Comparison of ENCODE assay signal across 19 cellular contexts in the genomic region with DNA sequence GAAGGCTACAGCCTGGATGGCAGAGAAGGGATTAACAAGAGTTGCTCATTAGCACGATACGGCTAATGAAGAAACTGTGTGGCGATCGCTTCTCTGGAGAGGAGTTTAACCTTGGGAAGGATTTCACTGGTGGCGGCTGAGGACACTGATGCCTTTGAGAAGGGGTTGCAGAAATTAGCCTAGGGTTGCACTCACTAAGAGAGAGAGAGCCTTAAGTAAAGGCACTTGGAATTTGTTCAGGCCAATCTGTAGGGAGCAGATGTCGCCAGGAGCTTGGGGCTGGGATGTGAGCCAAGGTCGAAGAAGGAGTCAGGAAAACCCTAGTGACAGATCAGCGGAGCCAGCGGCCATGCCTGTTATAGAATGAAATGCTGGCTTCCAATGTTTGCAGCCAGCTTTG. TPM values are rescaled to one million over a fixed set of nuclear protein-coding genes. Genes with fewer than 3 reads are reported as not detected.
A peak's percentile ranks its signal among the peaks of the same experiment; 100 is the strongest.
DNase-seq lines count a peak whose midpoint lies in the region; ATAC-seq, FAIRE-seq and TF ChIP-seq lines count a peak whose summit lies in the region.
"Had no signal": no experiment of that assay in that cellular context is flagged by ENCODE, and none has a peak within 500 bp of the region (broad histone marks: within the 10 kb centered on the region; RNA-seq: fewer than 3 reads in every experiment).

No MANE protein-coding gene starts in this region.

- H3K9me3 ChIP-seq in kidney (ENCODE audit: control insufficient read depth in 1 of 2, low read length in 2 of 2) = no peaks in the 10 kb centered on the region
- H3K9me3 ChIP-seq in stomach = no peaks in the 10 kb centered on the region
- H3K9me3 ChIP-seq: thoracic aorta had no signal

- peak; percentile 34 for DNase-seq in NCI-H2171 (lab: John Stamatoyannopoulos, UW)
- DNase-seq in anterior cingulate cortex (lab: John Stamatoyannopoulos, UW) = peak in 46 of 58 donors; percentile 3 to 75 (median 34)
- peak; percentile 70 for DNase-seq in kidney
- peak; percentile 30 for DNase-seq in stomach
- no peak for DNase-seq in DMS153 treated with DMSO at 0.1 percent for 48 hours (lab: John Stamatoyannopoulos, UW; ENCODE audit: unreplicated experiment)
- no peak for DNase-seq in kidney glomerular epithelial cell (lab: John Stamatoyannopoulos, UW)
- no peak for DNase-seq in HuH-7.5 (ENCODE audit: low spot score)
- DNase-seq: activated T-cell treated with anti-CD3 and anti-CD28 coated beads, Interleukin-2, amount 50 U/mL, for 24 hours; amniotic stem cell; CD8-positive, alpha-beta memory T cell; effector memory CD8-positive, alpha-beta T cell; naive B cell; NCI-H2227 treated with DMSO at 0.1 percent for 48 hours; small intestine; T-cell had no signal

- H3K4me1 ChIP-seq in kidney (ENCODE audit: control insufficient read depth in 1 of 2, insufficient read depth in 1 of 2, low read depth in 1 of 2, low read length in 2 of 2) (no peaks in the 10 kb centered on the region), stomach (peaks cover 0 to 13% (median 2%) of the 10 kb centered on the region in 4 donors)

- intact Hi-C loops in kidney (cut with DNase I) = no loop called here
- intact Hi-C loops in stomach (cut with DNase I; ENCODE audit: low total_unique reads) = no loop called here

- no peak overlapping the region for H3K9ac ChIP-seq in kidney (ENCODE audit: low read length in 2 of 2)

- no peaks in the 10 kb centered on the region for H3K27me3 ChIP-seq in stomach

- TF ChIP-seq EP300 in stomach (IDR thresholded peaks at IDR 0.05) = no peak

- no peak for TF ChIP-seq CTCF in kidney (IDR thresholded peaks at IDR 0.05; ENCODE audit: borderline replicate concordance, extremely low read depth, insufficient read depth)
- no peak for TF ChIP-seq CTCF in stomach (IDR thresholded peaks at IDR 0.05)

- TF ChIP-seq POLR2A in stomach (IDR thresholded peaks at IDR 0.05) = no peak

- WGBS in stomach, 5 donors = 49 to 62% (median 60%) methylated on average over 9 of the region's 9 CpGs

- H3K4me3 ChIP-seq in kidney (ENCODE audit: low read length in 2 of 2) (peak overlapping the region in 1 of 2 donors; percentile 44), stomach (no peak overlapping the region)
- H3K4me3 ChIP-seq: thoracic aorta had no signal

- no peaks in the 10 kb centered on the region for H3K36me3 ChIP-seq in kidney (ENCODE audit: control insufficient read depth in 1 of 2, insufficient read depth in 2 of 2, low read length in 2 of 2)
- no peaks in the 10 kb centered on the region for H3K36me3 ChIP-seq in stomach
- H3K36me3 ChIP-seq: thoracic aorta had no signal

- no peak for ATAC-seq in GM18519 (IDR thresholded peaks at IDR 0.05; ENCODE audit: low FRiP score, unreplicated experiment)
- ATAC-seq: effector memory CD8-positive, alpha-beta T cell; T-cell had no signal

- H3K27ac ChIP-seq in kidney (ENCODE audit: low read depth in 2 of 2, low read length in 2 of 2) = no peak overlapping the region
- no peak overlapping the region for H3K27ac ChIP-seq in stomach
- H3K27ac ChIP-seq: thoracic aorta had no signal

- FAIRE-seq in kidney (lab: Jason Lieb, UNC) = no peak
- FAIRE-seq: frontal cortex, keratinocyte, small intestine had no signal

RNA-seq across cellular contexts. Expression of gene API5, which starts 43.6 kb away (rescaled TPM):
- total RNA-seq in kidney = 89.0 TPM
- polyA plus RNA-seq in kidney (ENCODE audit: insufficient read depth, low read depth, low replicate concordance) = 48.5 TPM
- total RNA-seq in stomach = 100 to 1,000 TPM in 2 of 5 donors, 10 to 100 TPM in 3; 30.3 to 138 (median 60.3) TPM
- 10 to 100 TPM; 28.3 to 39.6 (median 33.6) TPM for polyA plus RNA-seq in stomach

Comparison
In these comparisons a context has a peak if more than half of its experiments do, and no peak if none do; other contexts are left out.
1. DNase-seq: peak in NCI-H2171 (single experiment), anterior cingulate cortex (46 of 58), kidney (single experiment) and stomach (single experiment); none in DMS153 treated with DMSO at 0.1 percent for 48 hours (single experiment), kidney glomerular epithelial cell (single experiment) and HuH-7.5 (single experiment).